ENCODE assay signal across 22 cellular contexts in the genomic region with DNA sequence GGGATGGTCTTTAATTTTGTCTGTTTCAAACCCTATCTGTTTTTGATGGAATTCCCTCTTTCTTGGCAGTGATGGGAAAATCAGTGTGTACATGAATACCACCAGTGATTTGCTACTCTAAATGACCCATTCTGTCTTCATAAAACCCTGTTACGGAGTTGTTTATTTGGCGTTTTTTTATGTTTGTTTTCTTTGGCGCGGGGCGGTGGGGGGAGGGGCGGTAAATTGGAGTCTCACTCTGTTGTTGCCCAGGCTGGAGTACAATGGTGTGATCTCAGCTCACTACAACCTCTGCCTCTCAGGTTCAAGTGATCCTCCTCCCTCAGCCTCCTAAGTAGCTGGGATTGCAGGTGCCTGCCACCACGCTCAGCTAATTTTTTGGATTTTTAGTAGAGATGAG.
"Had no signal": no experiment of that assay in that cellular context is flagged by ENCODE, and none has a peak within 500 bp of the region (broad histone marks: within the 10 kb centered on the region; RNA-seq: fewer than 3 reads in every experiment).

No MANE protein-coding gene starts in this region.

- DNase-seq: KBM-7, MV-4-11, NCI-H1048, NCI-H1105, NCI-H1417, NCI-H1436 treated with DMSO at 0.1 percent for 48 hours, NCI-H1694 treated with DMSO at 0.1 percent for 48 hours, NCI-H1930, NCI-H2081, NCI-H2107, NCI-H2227 treated with DMSO at 0.1 percent for 48 hours, NCI-H524, NCI-H69, NCI-H774, PC-3, Right ventricle myocardium superior, RPMI8226, SIG-M5, T-cell had no signal

- H3K27ac ChIP-seq: HL-60, SJSA1, SK-N-MC had no signal

- H3K27me3 Mint-ChIP-seq: T-cell had no signal

- H3K27ac Mint-ChIP-seq: T-cell had no signal

- H3K27me3 ChIP-seq: SJSA1 had no signal

- H3K9me3 Mint-ChIP-seq: T-cell had no signal

- H3K9me3 ChIP-seq: SJSA1 had no signal

- ATAC-seq: PC-3, T-cell had no signal

- H3K4me1 Mint-ChIP-seq: T-cell had no signal

- H3K4me3 ChIP-seq: SJSA1, SK-N-MC had no signal

- H3K4me3 Mint-ChIP-seq: T-cell had no signal
